Comparison of ENCODE assay signal across 25 cellular contexts in genomic region chr1:10990828-10991227, GRCh38. TPM values are rescaled to one million over a fixed set of nuclear protein-coding genes. Genes with fewer than 3 reads are reported as not detected.
DNase-seq lines count a peak whose midpoint lies in the region; FAIRE-seq and TF ChIP-seq lines count a peak whose summit lies in the region.
"Had no signal": no experiment of that assay in that cellular context is flagged by ENCODE, and none has a peak within 500 bp of the region (broad histone marks: within the 10 kb centered on the region; RNA-seq: fewer than 3 reads in every experiment).

No MANE protein-coding gene starts in this region.

- intact Hi-C loops in kidney (cut with DNase I) = no loop called here
- intact Hi-C loops in esophagus muscularis mucosa (cut with DNase I) = no loop called here

- no peak for FAIRE-seq in kidney (lab: Jason Lieb, UNC)
- FAIRE-seq: A204.1, D721Med, G401.6, GM12891, GM19239 had no signal

- H3K9me3 ChIP-seq in BLaER1 (no peaks in the 10 kb centered on the region), kidney (ENCODE audit: control insufficient read depth in 1 of 2, low read length in 2 of 2) (no peaks in the 10 kb centered on the region), osteoblast (ENCODE audit: low read depth, low read length) (no peaks in the 10 kb centered on the region), esophagus muscularis mucosa (no peaks in the 10 kb centered on the region)
- H3K9me3 ChIP-seq in BLaER1 treated with 17β-estradiol and CSF1 and Interleukin-3, amounts not matched to agents 10 nM and 100 nM (replicated peaks in 1 of 11) = peaks cover 0 to 17% (median 0%) of the 10 kb centered on the region in 11 experiments; a peak in 3 of 22 replicates
- H3K9me3 ChIP-seq: Caco-2 had no signal

- H3K4me3 ChIP-seq in BLaER1 (no peak overlapping the region), kidney (ENCODE audit: low read length in 2 of 2) (no peak overlapping the region), osteoblast (ENCODE audit: insufficient read depth, low read length) (no peak overlapping the region), esophagus muscularis mucosa (no peak overlapping the region)
- H3K4me3 ChIP-seq in BLaER1 treated with 17β-estradiol and CSF1 and Interleukin-3, amounts not matched to agents 10 nM and 100 nM = no peak overlapping the region

- TF ChIP-seq POLR2A in esophagus muscularis mucosa (IDR thresholded peaks at IDR 0.05; ENCODE audit: low read depth) = no peak

- no peak overlapping the region for H2AFZ ChIP-seq in osteoblast (ENCODE audit: low read length)

- H3K36me3 ChIP-seq in BLaER1 (no peaks in the 10 kb centered on the region), kidney (ENCODE audit: control insufficient read depth in 1 of 2, insufficient read depth in 2 of 2, low read length in 2 of 2) (no peaks in the 10 kb centered on the region), osteoblast (ENCODE audit: insufficient read depth, low read length) (no peaks in the 10 kb centered on the region), esophagus muscularis mucosa (no peaks in the 10 kb centered on the region)
- H3K36me3 ChIP-seq in BLaER1 treated with 17β-estradiol and CSF1 and Interleukin-3, amounts not matched to agents 10 nM and 100 nM = no peaks in the 10 kb centered on the region

- peaks cover 31% of the 10 kb centered on the region for H3K4me1 ChIP-seq in BLaER1
- peaks cover 2 to 34% (median 29%) of the 10 kb centered on the region in 10 experiments; a peak in 16 of 20 replicates for H3K4me1 ChIP-seq in BLaER1 treated with 17β-estradiol and CSF1 and Interleukin-3, amounts not matched to agents 10 nM and 100 nM
- no peaks in the 10 kb centered on the region for H3K4me1 ChIP-seq in kidney (ENCODE audit: control insufficient read depth in 1 of 2, insufficient read depth in 1 of 2, low read depth in 1 of 2, low read length in 2 of 2)
- H3K4me1 ChIP-seq in osteoblast (ENCODE audit: insufficient read depth, low read length) = no peaks in the 10 kb centered on the region
- no peaks in the 10 kb centered on the region for H3K4me1 ChIP-seq in esophagus muscularis mucosa
- H3K4me1 ChIP-seq: Caco-2 had no signal

- H3K4me2 ChIP-seq in BLaER1 (peak overlapping the region; percentile 50), osteoblast (ENCODE audit: insufficient read depth, low read length) (no peak overlapping the region)
- peak overlapping the region in 8 of 11 experiments; percentile 8 to 62 (median 25); a peak in 12 of 22 replicates for H3K4me2 ChIP-seq in BLaER1 treated with 17β-estradiol and CSF1 and Interleukin-3, amounts not matched to agents 10 nM and 100 nM

- 89% methylated on average over 7 of the region's 7 CpGs for WGBS in esophagus muscularis mucosa

- TF ChIP-seq EP300 in esophagus muscularis mucosa (IDR thresholded peaks at IDR 0.05) = no peak

- H4K20me1 ChIP-seq in BLaER1 (no peaks in the 10 kb centered on the region), osteoblast (ENCODE audit: insufficient read depth, low read length) (no peaks in the 10 kb centered on the region)
- no peaks in the 10 kb centered on the region for H4K20me1 ChIP-seq in BLaER1 treated with 17β-estradiol and CSF1 and Interleukin-3, amounts not matched to agents 10 nM and 100 nM

- DNase-seq in kidney = peak; percentile 41
- peak; percentile 25 for DNase-seq in osteoblast (ENCODE audit: insufficient read length, low spot score, missing footprints)
- DNase-seq in AG20443 (ENCODE audit: low spot score) = no peak
- DNase-seq in NCI-H446 (lab: John Stamatoyannopoulos, UW) = no peak
- DNase-seq in esophagus muscularis mucosa (ENCODE audit: extremely low spot score) = no peak
- DNase-seq: 8988T; ACHN; AML-193; Caco-2; Calu3; CD4-positive, alpha-beta T cell; CD8-positive, alpha-beta T cell; DMS79 treated with DMSO at 0.1 percent for 48 hours; GF-D8 had no signal

- H3K27ac ChIP-seq in BLaER1 = no peak overlapping the region
- H3K27ac ChIP-seq in BLaER1 treated with 17β-estradiol and CSF1 and Interleukin-3, amounts not matched to agents 10 nM and 100 nM = no peak overlapping the region
- no peak overlapping the region for H3K27ac ChIP-seq in kidney (ENCODE audit: low read depth in 2 of 2, low read length in 2 of 2)
- no peak overlapping the region for H3K27ac ChIP-seq in osteoblast (ENCODE audit: low read depth, low read length)
- no peak overlapping the region for H3K27ac ChIP-seq in esophagus muscularis mucosa (replicated peaks in 1 of 4)
- H3K27ac ChIP-seq: C4-2B had no signal

- H3K27me3 ChIP-seq in BLaER1 (no peaks in the 10 kb centered on the region), osteoblast (ENCODE audit: insufficient read depth, low read length) (peaks cover 10% of the 10 kb centered on the region), esophagus muscularis mucosa (no peaks in the 10 kb centered on the region)
- H3K27me3 ChIP-seq in BLaER1 treated with 17β-estradiol and CSF1 and Interleukin-3, amounts not matched to agents 10 nM and 100 nM = no peaks in the 10 kb centered on the region

- TF ChIP-seq CTCF in kidney (IDR thresholded peaks at IDR 0.05; ENCODE audit: borderline replicate concordance, extremely low read depth, insufficient read depth) = no peak
- TF ChIP-seq CTCF in osteoblast (IDR thresholded peaks at IDR 0.05; ENCODE audit: extremely low read depth, low read depth, low read length) = no peak
- TF ChIP-seq CTCF in esophagus muscularis mucosa (IDR thresholded peaks at IDR 0.05) = no peak

- no peaks in the 10 kb centered on the region for H3K79me2 ChIP-seq in osteoblast (ENCODE audit: insufficient read depth, low read length)

- H3K9ac ChIP-seq in BLaER1 (no peak overlapping the region), kidney (ENCODE audit: low read length in 2 of 2) (no peak overlapping the region)
- H3K9ac ChIP-seq in BLaER1 treated with 17β-estradiol and CSF1 and Interleukin-3, amounts not matched to agents 10 nM and 100 nM = no peak overlapping the region

RNA-seq across cellular contexts. Expression of gene TARDBP, which starts 21.6 kb away (rescaled TPM):
- total RNA-seq in kidney = 140 TPM
- 103 TPM for polyA plus RNA-seq in kidney (ENCODE audit: insufficient read depth, low read depth, low replicate concordance)
- total RNA-seq in osteoblast = 70.4 and 71.7 TPM in 2 replicates
- 100 to 1,000 TPM in 3 of 4 donors, 10 to 100 TPM in 1; 74.9 to 184 (median 137) TPM for total RNA-seq in esophagus muscularis mucosa

RNA-seq across cellular contexts. Expression of gene MASP2, which starts 56.2 kb away (rescaled TPM):
- total RNA-seq in kidney (not detected), osteoblast (not detected in 2 replicates), esophagus muscularis mucosa (not detected)
- polyA plus RNA-seq in kidney (ENCODE audit: insufficient read depth, low read depth, low replicate concordance) = not detected
- total RNA-seq: B cell, Calu3 had no signal
- polyA plus RNA-seq: AG04450, BJ had no signal

Comparison
In these comparisons a context has a peak if more than half of its experiments do, and no peak if none do; other contexts are left out.
1. DNase-seq: peak in kidney (single experiment) and osteoblast (single experiment); none in AG20443 (single experiment), NCI-H446 (0 of 2) and esophagus muscularis mucosa (single experiment).